Comparison of ENCODE assay signal across 13 cellular contexts in the genomic region with DNA sequence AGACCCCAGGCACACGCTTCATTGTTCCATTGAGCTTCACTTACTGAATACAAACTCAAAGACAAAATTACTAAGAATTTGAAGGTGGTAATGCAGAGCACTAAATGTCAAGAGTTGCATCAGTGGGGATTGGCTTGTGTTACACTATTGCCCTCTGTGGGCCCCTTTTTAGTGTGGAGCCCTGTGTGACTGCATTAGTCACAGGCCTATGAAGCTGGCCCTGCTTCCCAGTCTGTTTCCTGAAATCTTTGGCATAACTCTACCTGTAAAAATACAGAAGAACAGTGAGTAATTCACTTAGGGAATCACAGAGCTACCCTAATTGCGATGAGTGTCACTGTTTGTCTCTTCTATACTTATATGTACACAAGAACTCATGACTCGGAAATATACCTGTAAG. TPM values are rescaled to one million over a fixed set of nuclear protein-coding genes. Genes with fewer than 3 reads are reported as not detected.
DNase-seq lines count a peak whose midpoint lies in the region; ATAC-seq and TF ChIP-seq lines count a peak whose summit lies in the region.
"Had no signal": no experiment of that assay in that cellular context is flagged by ENCODE, and none has a peak within 500 bp of the region (broad histone marks: within the 10 kb centered on the region; RNA-seq: fewer than 3 reads in every experiment).

No MANE protein-coding gene starts in this region.

- DNase-seq in EH (ENCODE audit: low read depth) (peak; percentile 53), MG63 (peak; percentile 70), cerebellar cortex (ENCODE audit: low spot score) (peak; percentile 16), lung microvascular endothelial cell (ENCODE audit: low read depth in 2 of 2) (peak; percentile 72 to 90), SW 1271 (lab: John Stamatoyannopoulos, UW) (no peak), GM10248 (ENCODE audit: extremely low spot score) (no peak)
- DNase-seq: activated CD4-positive, alpha-beta memory T cell treated with anti-CD3 and anti-CD28 coated beads for 36 hours; NCI-H226; OCI-M1; sigmoid colon had no signal

- POLR2A ChIA-PET in GM10248 (lab: Yijun Ruan, JAX), result no interaction called here

- no peaks in the 10 kb centered on the region for H3K36me3 ChIP-seq in MG63
- H3K36me3 ChIP-seq: sigmoid colon, suprapubic skin had no signal

- ATAC-seq in GM18909 (IDR thresholded peaks at IDR 0.05; ENCODE audit: poor library complexity, unreplicated experiment) (no peak), HG03571 (IDR thresholded peaks at IDR 0.05; ENCODE audit: unreplicated experiment) (no peak)

- CTCF ChIA-PET in GM10248 (lab: Yijun Ruan, JAX), result interaction anchor here (1.4 to 1.9 kb wide), 2 partner anchors 9 to 12 kb away, joined by 4 to 6 read pairs; no protein-coding TSS in a partner anchor

- no peak overlapping the region for H3K4me3 ChIP-seq in MG63
- H3K4me3 ChIP-seq: sigmoid colon, suprapubic skin had no signal

- no peaks in the 10 kb centered on the region for H3K9me3 ChIP-seq in MG63
- H3K9me3 ChIP-seq: sigmoid colon, suprapubic skin had no signal

- H3K27me3 ChIP-seq in MG63, result no peaks in the 10 kb centered on the region
- H3K27me3 ChIP-seq: sigmoid colon, suprapubic skin had no signal

- no peak for TF ChIP-seq CTCF in GM10248 (IDR thresholded peaks at IDR 0.05; ENCODE audit: control extremely low read depth, extremely low read depth, low read depth, missing control alignments)

RNA-seq across cellular contexts. Expression of gene CALM2, which starts 18.8 kb away (rescaled TPM):
- total RNA-seq in MG63 (2014; rRNA removed; shearing (Covaris generic); ENCODE audit: low replicate concordance), result 812 and 1,243 TPM in 2 replicates
- 345 and 358 TPM in 2 replicates for total RNA-seq in lung microvascular endothelial cell

RNA-seq across cellular contexts. Expression of gene STPG4, which starts 40.0 kb away (rescaled TPM):
- not detected in 2 replicates for total RNA-seq in MG63 (2014; rRNA removed; shearing (Covaris generic); ENCODE audit: low replicate concordance)
- total RNA-seq in lung microvascular endothelial cell, result 0.20 TPM in 1 of 2 replicates, not detected in the other
- total RNA-seq: activated CD4-positive, alpha-beta memory T cell treated with anti-CD3 and anti-CD28 coated beads for 36 hours had no signal

Comparison
In these comparisons a context has a peak if more than half of its experiments do, and no peak if none do; other contexts are left out.
1. DNase-seq: peak in EH (single experiment), MG63 (single experiment), cerebellar cortex (single experiment) and lung microvascular endothelial cell (2 of 2); none in SW 1271 (0 of 2) and GM10248 (single experiment).